ENCODE assay signal across 10 cellular contexts in the genomic region with DNA sequence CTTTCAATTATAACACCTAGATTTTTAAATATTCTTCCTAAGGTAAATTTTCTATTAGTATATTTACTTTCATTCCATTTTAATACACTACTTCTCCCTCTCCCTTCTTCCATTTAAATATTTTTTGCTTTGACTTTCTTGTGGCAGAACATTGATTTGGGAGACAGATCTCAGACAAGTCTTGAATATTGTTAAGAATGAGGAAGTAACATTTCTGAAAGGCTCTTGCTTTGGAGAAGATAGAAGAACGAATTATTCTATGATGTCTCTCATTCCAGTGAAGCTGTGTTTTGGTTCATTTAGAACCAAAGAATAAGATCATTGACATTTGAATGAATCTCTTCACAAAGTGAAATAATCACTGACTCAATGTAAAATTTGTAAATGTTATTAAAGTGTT. TPM values are rescaled to one million over a fixed set of nuclear protein-coding genes. Genes with fewer than 3 reads are reported as not detected.
A peak's percentile ranks its signal among the peaks of the same experiment; 100 is the strongest.
DNase-seq lines count a peak whose midpoint lies in the region; ATAC-seq and TF ChIP-seq lines count a peak whose summit lies in the region.
"Had no signal": no experiment of that assay in that cellular context is flagged by ENCODE, and none has a peak within 500 bp of the region (broad histone marks: within the 10 kb centered on the region; RNA-seq: fewer than 3 reads in every experiment).

No MANE protein-coding gene starts in this region.

- no peak for TF ChIP-seq POLR2A in breast epithelium (IDR thresholded peaks at IDR 0.05)

- H3K27me3 ChIP-seq in breast epithelium (no peaks in the 10 kb centered on the region), upper lobe of right lung (no peaks in the 10 kb centered on the region)

- H3K9me3 ChIP-seq in breast epithelium (no peaks in the 10 kb centered on the region), upper lobe of right lung (no peaks in the 10 kb centered on the region)

- H3K4me1 Mint-ChIP-seq in MCF 10A (ENCODE audit: insufficient read depth, unreplicated experiment): peaks cover 12% of the 10 kb centered on the region
- peaks cover 13 to 23% of the 10 kb centered on the region in 2 donors for H3K4me1 Mint-ChIP-seq in stimulated activated naive B cell treated with anti-CD40 and anti-IgM and Interleukin-4, amounts not matched to agents 10 μg/mL and 1 μg/mL and 100 μg/mL, for 72 hours

- no peak overlapping the region for H3K4me3 ChIP-seq in breast epithelium
- no peak overlapping the region for H3K4me3 ChIP-seq in upper lobe of right lung

- peaks cover 24% of the 10 kb centered on the region for H3K36me3 Mint-ChIP-seq in MCF 10A (ENCODE audit: insufficient read depth, unreplicated experiment)
- H3K36me3 Mint-ChIP-seq in stimulated activated naive B cell treated with anti-CD40 and anti-IgM and Interleukin-4, amounts not matched to agents 10 μg/mL and 1 μg/mL and 100 μg/mL, for 72 hours: peaks cover 7 to 23% of the 10 kb centered on the region in 2 donors

- POLR2A ChIA-PET in MCF 10A (lab: Yijun Ruan, JAX): interaction anchor here (1.0 to 5.3 kb wide), 7 partner anchors 8 to 122 kb away, joined by 4 to 109 read pairs (median 19); a partner anchor contains a TSS

- DNase-seq in MCF 10A (ENCODE audit: unreplicated experiment) (no peak), breast epithelium (ENCODE audit: low spot score in 2 of 2) (no peak), OCI-M1 (lab: John Stamatoyannopoulos, UW) (peak; percentile 64), epithelial cell of prostate (ENCODE audit: low read depth, low spot score) (no peak), upper lobe of right lung (no peak)
- DNase-seq in stimulated activated naive B cell treated with anti-CD40 and anti-IgM and Interleukin-4, amounts not matched to agents 10 μg/mL and 1 μg/mL and 100 μg/mL, for 72 hours: no peak
- DNase-seq in stimulated activated CD4-positive, alpha-beta T cell treated with anti-CD3 and anti-CD28 coated beads, Interleukin-4, amount 100 ng/mL, for 24 hours: no peak
- DNase-seq: activated CD4-positive, CD25-positive, alpha-beta regulatory T cell treated with anti-CD3 and anti-CD28 coated beads, Interleukin-2, amount 50 U/mL, for 72 hours; NCI-H510A treated with DMSO at 0.1 percent for 48 hours had no signal

- CTCF ChIA-PET in MCF 10A (lab: Yijun Ruan, JAX): interaction anchor here (0.8 kb wide), 1 partner anchor 221 kb away, joined by 4 read pairs; no protein-coding TSS in a partner anchor

- TF ChIP-seq CTCF in MCF 10A (IDR thresholded peaks at IDR 0.05; ENCODE audit: unreplicated experiment) (no peak), breast epithelium (IDR thresholded peaks at IDR 0.05) (no peak), upper lobe of right lung (IDR thresholded peaks at IDR 0.05) (no peak)

- H3K4me1 ChIP-seq in breast epithelium (peaks cover 0 to 8% of the 10 kb centered on the region in 2 donors), upper lobe of right lung (peaks cover 12% of the 10 kb centered on the region)

- no peak for ATAC-seq in stimulated activated naive B cell treated with anti-CD40 and anti-IgM and Interleukin-4, amounts not matched to agents 10 μg/mL and 1 μg/mL and 100 μg/mL, for 72 hours (replicated peaks)
- ATAC-seq in upper lobe of right lung (no peak), GM21786 (IDR thresholded peaks at IDR 0.05; ENCODE audit: unreplicated experiment) (no peak)

- no peaks in the 10 kb centered on the region for H3K27me3 Mint-ChIP-seq in MCF 10A (ENCODE audit: insufficient read depth, unreplicated experiment)
- H3K27me3 Mint-ChIP-seq in stimulated activated naive B cell treated with anti-CD40 and anti-IgM and Interleukin-4, amounts not matched to agents 10 μg/mL and 1 μg/mL and 100 μg/mL, for 72 hours: no peaks in the 10 kb centered on the region

- H3K4me3 Mint-ChIP-seq in MCF 10A (ENCODE audit: unreplicated experiment): peak overlapping the region; percentile 90
- H3K4me3 Mint-ChIP-seq in stimulated activated naive B cell treated with anti-CD40 and anti-IgM and Interleukin-4, amounts not matched to agents 10 μg/mL and 1 μg/mL and 100 μg/mL, for 72 hours: peak overlapping the region; percentile 14 to 61

- H3K9me3 Mint-ChIP-seq in MCF 10A (ENCODE audit: unreplicated experiment): no peaks in the 10 kb centered on the region
- no peaks in the 10 kb centered on the region for H3K9me3 Mint-ChIP-seq in stimulated activated naive B cell treated with anti-CD40 and anti-IgM and Interleukin-4, amounts not matched to agents 10 μg/mL and 1 μg/mL and 100 μg/mL, for 72 hours

- H3K27ac ChIP-seq in breast epithelium: no peak overlapping the region
- H3K27ac ChIP-seq in epithelial cell of prostate: peak overlapping the region; percentile 86
- no peak overlapping the region for H3K27ac ChIP-seq in upper lobe of right lung

- no TSS peak for BruUV-seq in MCF 10A (replicated peaks; lab: Mats Ljungman, UMichigan)

- H3K27ac Mint-ChIP-seq in MCF 10A (ENCODE audit: low read depth, unreplicated experiment): peak overlapping the region; percentile 3
- no peak overlapping the region for H3K27ac Mint-ChIP-seq in stimulated activated naive B cell treated with anti-CD40 and anti-IgM and Interleukin-4, amounts not matched to agents 10 μg/mL and 1 μg/mL and 100 μg/mL, for 72 hours

- intact Hi-C loops in MCF 10A (cut with micrococcal nuclease): no loop called here
- intact Hi-C loops in breast epithelium (cut with DNase I; ENCODE audit: low total_unique reads): no loop called here
- intact Hi-C loops in upper lobe of right lung (cut with DNase I): no loop called here

- H3K36me3 ChIP-seq in breast epithelium: no peaks in the 10 kb centered on the region
- H3K36me3 ChIP-seq in upper lobe of right lung: no peaks in the 10 kb centered on the region

RNA-seq across cellular contexts. Expression of a gene that starts 2.4 kb away (rescaled TPM):
- total RNA-seq in MCF 10A (2022) (116 and 145 TPM in 2 replicates), breast epithelium (100 to 1,000 TPM in 2 of 3 donors, 10 to 100 TPM in 1; 61.8 to 123 (median 109) TPM), upper lobe of right lung (120 TPM)
